Comparison of ENCODE assay signal across 1 cellular context in the genomic region with DNA sequence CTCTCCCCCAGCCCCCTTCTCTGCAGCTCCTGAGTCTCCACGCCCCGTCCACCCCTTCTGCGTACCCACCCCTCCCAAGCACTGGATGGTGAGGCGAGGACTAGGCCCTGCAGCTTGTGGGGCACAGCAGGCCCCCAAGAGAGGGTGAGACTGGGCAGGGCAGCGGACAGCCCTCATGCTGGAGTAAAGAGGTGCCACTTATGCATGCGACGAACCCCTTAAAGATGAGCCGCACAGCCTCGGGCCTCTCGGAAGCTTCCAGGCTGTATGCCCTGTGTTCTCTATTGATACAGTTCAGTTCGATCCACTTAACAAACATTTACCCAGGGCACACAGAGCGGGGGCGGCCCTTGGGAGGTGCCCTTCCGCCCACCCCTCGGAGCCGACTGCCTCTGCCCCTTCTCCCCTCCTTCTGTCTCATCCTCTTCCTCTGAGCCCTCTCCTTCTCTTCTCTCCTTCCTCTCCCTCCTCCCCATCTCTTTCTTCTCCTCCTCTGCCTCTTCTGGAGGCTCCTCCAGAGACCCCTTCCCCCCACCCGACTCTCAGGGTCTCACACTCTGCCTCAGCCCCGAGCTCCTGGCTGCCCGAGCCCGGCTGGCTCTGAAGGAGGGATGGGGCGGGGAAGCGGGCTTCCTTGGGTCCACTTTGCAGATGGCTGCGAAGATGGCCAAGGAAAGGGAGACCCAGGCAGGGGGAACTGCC.
TF ChIP-seq lines count a peak whose summit lies in the region.

No MANE protein-coding gene starts in this region.

TF ChIP-seq in HepG2, 621 proteins besides CTCF, POLR2A, EP300 and RAD21 (continued from another document and continues in another):
- TF ChIP-seq, protein P1, sequence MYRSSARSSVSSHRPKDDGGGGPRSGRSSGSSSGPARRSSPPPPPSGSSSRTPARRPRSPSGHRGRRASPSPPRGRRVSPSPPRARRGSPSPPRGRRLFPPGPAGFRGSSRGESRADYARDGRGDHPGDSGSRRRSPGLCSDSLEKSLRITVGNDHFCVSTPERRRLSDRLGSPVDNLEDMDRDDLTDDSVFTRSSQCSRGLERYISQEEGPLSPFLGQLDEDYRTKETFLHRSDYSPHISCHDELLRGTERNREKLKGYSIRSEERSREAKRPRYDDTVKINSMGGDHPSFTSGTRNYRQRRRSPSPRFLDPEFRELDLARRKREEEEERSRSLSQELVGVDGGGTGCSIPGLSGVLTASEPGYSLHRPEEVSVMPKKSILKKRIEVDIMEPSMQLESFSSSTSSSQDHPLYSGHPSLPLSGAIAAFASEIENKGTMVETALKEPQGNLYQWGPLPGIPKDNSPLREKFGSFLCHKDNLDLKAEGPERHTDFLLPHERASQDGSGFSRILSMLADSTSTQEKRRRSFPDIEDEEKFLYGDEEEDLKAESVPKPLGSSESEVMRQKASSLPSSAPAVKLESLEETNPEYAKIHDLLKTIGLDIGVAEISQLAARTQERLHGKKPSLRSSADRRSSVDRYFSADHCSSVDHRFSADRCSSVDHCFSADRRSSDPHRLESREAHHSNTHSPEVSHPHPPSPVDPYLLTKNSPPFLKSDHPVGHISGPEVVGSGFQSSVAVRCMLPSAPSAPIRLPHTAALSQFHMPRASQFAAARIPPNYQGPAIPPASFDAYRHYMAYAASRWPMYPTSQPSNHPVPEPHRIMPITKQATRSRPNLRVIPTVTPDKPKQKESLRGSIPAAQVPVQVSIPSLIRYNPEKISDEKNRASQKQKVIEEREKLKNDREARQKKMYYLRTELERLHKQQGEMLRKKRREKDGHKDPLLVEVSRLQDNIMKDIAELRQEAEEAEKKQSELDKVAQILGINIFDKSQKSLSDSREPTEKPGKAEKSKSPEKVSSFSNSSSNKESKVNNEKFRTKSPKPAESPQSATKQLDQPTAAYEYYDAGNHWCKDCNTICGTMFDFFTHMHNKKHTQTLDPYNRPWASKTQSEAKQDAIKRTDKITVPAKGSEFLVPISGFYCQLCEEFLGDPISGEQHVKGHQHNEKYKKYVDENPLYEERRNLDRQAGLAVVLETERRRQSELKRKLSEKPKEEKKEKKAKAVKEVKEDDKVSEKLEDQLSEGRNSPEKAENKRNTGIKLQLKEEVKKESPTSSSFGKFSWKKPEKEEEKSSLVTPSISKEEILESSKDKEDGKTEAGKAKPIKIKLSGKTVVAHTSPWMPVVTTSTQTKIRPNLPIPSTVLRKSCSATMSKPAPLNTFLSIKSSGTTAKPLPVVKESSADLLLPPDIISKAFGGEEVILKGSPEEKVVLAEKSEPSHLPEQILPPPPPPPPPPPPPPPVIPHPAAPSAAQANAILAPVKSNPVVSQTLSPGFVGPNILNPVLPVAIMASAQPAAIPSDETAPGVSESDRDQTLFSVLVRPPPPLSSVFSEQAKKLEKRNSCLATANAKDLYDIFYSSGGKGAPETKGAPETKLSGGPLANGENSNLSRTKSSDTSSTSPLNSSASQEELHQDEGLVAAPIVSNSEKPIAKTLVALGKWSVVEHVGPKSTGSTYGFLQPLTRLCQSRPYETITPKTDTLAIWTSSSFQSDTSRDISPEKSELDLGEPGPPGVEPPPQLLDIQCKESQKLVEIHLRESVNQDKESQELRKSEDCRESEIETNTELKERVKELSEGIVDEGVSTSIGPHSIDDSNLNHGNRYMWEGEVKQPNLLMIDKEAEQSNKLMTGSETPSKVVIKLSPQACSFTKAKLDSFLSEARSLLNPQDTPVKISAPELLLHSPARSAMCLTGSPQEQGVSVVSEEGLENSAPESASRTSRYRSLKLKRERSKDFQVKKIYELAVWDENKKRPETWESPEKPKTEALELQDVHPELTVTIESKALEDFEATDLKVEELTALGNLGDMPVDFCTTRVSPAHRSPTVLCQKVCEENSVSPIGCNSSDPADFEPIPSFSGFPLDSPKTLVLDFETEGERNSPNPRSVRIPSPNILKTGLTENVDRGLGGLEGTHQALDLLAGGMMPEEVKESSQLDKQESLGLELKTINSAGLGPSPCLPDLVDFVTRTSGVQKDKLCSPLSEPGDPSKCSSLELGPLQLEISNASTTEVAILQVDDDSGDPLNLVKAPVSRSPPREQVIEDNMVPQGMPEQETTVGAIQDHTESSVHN (CRISPR knock-in tag; IDR thresholded peaks at IDR 0.05), result no peak
- TF ChIP-seq SALL1 (CRISPR knock-in tag; IDR thresholded peaks at IDR 0.05) (peak; percentile 55), ZNF768 (CRISPR knock-in tag; IDR thresholded peaks at IDR 0.05) (no peak), ZKSCAN8 (CRISPR knock-in tag; IDR thresholded peaks at IDR 0.05; ENCODE audit: borderline replicate concordance) (no peak), RARA (CRISPR knock-in tag; IDR thresholded peaks at IDR 0.05) (peak; percentile 56), CHD4 (IDR thresholded peaks at IDR 0.05; ENCODE audit: borderline replicate concordance, low read length) (no peak), WIZ (CRISPR knock-in tag; IDR thresholded peaks at IDR 0.05) (no peak), GTF3A (CRISPR knock-in tag; conservative IDR thresholded peaks at IDR 0.05) (no peak), ZFP36L2 (CRISPR knock-in tag; IDR thresholded peaks at IDR 0.05) (no peak), SAFB2 (CRISPR knock-in tag; IDR thresholded peaks at IDR 0.05; ENCODE audit: borderline replicate concordance, low read depth) (no peak), ZNF883 (CRISPR knock-in tag; IDR thresholded peaks at IDR 0.05; ENCODE audit: not compliant biosample characterization) (peak; percentile 30), LCORL (IDR thresholded peaks at IDR 0.05) (no peak), LCORL (CRISPR knock-in tag; IDR thresholded peaks at IDR 0.05) (no peak), MEIS1 (CRISPR knock-in tag; IDR thresholded peaks at IDR 0.05; ENCODE audit: borderline replicate concordance) (no peak), ZBTB8A (CRISPR knock-in tag; IDR thresholded peaks at IDR 0.05; ENCODE audit: borderline replicate concordance, low read depth) (no peak), MXI1 (IDR thresholded peaks at IDR 0.05; ENCODE audit: borderline replicate concordance, low read depth, low read length) (no peak), ZNF160 (CRISPR knock-in tag; IDR thresholded peaks at IDR 0.05) (no peak), MBD4 (IDR thresholded peaks at IDR 0.05; ENCODE audit: borderline replicate concordance, low read length) (no peak), KAT8 (CRISPR knock-in tag; IDR thresholded peaks at IDR 0.05) (0 out of 2 replicates have a peak, but pooled peaks have one; percentile 14), ZNF3 (CRISPR knock-in tag; IDR thresholded peaks at IDR 0.05) (no peak), ZNF224 (CRISPR knock-in tag; IDR thresholded peaks at IDR 0.05) (no peak), SOX13 (IDR thresholded peaks at IDR 0.05) (no peak), SOX13 (CRISPR knock-in tag; conservative IDR thresholded peaks at IDR 0.05 in 1 of 2, IDR thresholded peaks at IDR 0.05 in 1 of 2) (peak in 1 of 2 experiments; percentile 2; a peak in 1 of 4 replicates), TGIF2 (CRISPR knock-in tag; IDR thresholded peaks at IDR 0.05) (no peak), ZNF468 (CRISPR knock-in tag; IDR thresholded peaks at IDR 0.05) (no peak), MEIS2 (CRISPR knock-in tag; IDR thresholded peaks at IDR 0.05) (no peak), ZNF790 (CRISPR knock-in tag; IDR thresholded peaks at IDR 0.05; ENCODE audit: borderline replicate concordance) (no peak)
- TF ChIP-seq, protein P2, sequence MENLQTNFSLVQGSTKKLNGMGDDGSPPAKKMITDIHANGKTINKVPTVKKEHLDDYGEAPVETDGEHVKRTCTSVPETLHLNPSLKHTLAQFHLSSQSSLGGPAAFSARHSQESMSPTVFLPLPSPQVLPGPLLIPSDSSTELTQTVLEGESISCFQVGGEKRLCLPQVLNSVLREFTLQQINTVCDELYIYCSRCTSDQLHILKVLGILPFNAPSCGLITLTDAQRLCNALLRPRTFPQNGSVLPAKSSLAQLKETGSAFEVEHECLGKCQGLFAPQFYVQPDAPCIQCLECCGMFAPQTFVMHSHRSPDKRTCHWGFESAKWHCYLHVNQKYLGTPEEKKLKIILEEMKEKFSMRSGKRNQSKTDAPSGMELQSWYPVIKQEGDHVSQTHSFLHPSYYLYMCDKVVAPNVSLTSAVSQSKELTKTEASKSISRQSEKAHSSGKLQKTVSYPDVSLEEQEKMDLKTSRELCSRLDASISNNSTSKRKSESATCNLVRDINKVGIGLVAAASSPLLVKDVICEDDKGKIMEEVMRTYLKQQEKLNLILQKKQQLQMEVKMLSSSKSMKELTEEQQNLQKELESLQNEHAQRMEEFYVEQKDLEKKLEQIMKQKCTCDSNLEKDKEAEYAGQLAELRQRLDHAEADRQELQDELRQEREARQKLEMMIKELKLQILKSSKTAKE (CRISPR knock-in tag; IDR thresholded peaks at IDR 0.05; ENCODE audit: borderline replicate concordance), result no peak
- TF ChIP-seq, protein P3, sequence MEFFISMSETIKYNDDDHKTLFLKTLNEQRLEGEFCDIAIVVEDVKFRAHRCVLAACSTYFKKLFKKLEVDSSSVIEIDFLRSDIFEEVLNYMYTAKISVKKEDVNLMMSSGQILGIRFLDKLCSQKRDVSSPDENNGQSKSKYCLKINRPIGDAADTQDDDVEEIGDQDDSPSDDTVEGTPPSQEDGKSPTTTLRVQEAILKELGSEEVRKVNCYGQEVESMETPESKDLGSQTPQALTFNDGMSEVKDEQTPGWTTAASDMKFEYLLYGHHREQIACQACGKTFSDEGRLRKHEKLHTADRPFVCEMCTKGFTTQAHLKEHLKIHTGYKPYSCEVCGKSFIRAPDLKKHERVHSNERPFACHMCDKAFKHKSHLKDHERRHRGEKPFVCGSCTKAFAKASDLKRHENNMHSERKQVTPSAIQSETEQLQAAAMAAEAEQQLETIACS (CRISPR knock-in tag; IDR thresholded peaks at IDR 0.05), result no peak
- TF ChIP-seq, protein P4, sequence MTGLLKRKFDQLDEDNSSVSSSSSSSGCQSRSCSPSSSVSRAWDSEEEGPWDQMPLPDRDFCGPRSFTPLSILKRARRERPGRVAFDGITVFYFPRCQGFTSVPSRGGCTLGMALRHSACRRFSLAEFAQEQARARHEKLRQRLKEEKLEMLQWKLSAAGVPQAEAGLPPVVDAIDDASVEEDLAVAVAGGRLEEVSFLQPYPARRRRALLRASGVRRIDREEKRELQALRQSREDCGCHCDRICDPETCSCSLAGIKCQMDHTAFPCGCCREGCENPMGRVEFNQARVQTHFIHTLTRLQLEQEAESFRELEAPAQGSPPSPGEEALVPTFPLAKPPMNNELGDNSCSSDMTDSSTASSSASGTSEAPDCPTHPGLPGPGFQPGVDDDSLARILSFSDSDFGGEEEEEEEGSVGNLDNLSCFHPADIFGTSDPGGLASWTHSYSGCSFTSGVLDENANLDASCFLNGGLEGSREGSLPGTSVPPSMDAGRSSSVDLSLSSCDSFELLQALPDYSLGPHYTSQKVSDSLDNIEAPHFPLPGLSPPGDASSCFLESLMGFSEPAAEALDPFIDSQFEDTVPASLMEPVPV (CRISPR knock-in tag; IDR thresholded peaks at IDR 0.05), result no peak
- TF ChIP-seq, protein P5, sequence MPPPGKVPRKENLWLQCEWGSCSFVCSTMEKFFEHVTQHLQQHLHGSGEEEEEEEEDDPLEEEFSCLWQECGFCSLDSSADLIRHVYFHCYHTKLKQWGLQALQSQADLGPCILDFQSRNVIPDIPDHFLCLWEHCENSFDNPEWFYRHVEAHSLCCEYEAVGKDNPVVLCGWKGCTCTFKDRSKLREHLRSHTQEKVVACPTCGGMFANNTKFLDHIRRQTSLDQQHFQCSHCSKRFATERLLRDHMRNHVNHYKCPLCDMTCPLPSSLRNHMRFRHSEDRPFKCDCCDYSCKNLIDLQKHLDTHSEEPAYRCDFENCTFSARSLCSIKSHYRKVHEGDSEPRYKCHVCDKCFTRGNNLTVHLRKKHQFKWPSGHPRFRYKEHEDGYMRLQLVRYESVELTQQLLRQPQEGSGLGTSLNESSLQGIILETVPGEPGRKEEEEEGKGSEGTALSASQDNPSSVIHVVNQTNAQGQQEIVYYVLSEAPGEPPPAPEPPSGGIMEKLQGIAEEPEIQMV (CRISPR knock-in tag; IDR thresholded peaks at IDR 0.05; ENCODE audit: low read depth), result no peak
- TF ChIP-seq, protein P6, sequence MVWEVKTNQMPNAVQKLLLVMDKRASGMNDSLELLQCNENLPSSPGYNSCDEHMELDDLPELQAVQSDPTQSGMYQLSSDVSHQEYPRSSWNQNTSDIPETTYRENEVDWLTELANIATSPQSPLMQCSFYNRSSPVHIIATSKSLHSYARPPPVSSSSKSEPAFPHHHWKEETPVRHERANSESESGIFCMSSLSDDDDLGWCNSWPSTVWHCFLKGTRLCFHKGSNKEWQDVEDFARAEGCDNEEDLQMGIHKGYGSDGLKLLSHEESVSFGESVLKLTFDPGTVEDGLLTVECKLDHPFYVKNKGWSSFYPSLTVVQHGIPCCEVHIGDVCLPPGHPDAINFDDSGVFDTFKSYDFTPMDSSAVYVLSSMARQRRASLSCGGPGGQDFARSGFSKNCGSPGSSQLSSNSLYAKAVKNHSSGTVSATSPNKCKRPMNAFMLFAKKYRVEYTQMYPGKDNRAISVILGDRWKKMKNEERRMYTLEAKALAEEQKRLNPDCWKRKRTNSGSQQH (CRISPR knock-in tag; IDR thresholded peaks at IDR 0.05; ENCODE audit: low read depth), result no peak
- TF ChIP-seq, protein P7, sequence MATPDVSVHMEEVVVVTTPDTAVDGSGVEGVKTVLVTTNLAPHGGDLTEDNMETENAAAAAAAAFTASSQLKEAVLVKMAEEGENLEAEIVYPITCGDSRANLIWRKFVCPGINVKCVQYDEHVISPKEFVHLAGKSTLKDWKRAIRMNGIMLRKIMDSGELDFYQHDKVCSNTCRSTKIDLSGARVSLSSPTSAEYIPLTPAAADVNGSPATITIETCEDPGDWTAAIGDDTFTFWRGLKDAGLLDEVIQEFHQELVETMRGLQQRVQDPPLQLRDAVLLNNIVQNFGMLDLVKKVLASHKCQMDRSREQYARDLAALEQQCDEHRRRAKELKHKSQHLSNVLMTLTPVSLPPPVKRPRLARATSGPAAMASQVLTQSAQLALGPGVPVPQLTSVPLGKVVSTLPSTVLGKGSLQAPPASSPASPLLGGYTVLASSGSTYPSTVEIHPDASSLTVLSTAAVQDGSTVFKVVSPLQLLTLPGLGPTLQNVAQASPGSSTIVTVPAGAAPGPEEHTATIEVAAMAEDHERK (CRISPR knock-in tag; IDR thresholded peaks at IDR 0.05; ENCODE audit: low read depth), result no peak
- TF ChIP-seq, protein P8, sequence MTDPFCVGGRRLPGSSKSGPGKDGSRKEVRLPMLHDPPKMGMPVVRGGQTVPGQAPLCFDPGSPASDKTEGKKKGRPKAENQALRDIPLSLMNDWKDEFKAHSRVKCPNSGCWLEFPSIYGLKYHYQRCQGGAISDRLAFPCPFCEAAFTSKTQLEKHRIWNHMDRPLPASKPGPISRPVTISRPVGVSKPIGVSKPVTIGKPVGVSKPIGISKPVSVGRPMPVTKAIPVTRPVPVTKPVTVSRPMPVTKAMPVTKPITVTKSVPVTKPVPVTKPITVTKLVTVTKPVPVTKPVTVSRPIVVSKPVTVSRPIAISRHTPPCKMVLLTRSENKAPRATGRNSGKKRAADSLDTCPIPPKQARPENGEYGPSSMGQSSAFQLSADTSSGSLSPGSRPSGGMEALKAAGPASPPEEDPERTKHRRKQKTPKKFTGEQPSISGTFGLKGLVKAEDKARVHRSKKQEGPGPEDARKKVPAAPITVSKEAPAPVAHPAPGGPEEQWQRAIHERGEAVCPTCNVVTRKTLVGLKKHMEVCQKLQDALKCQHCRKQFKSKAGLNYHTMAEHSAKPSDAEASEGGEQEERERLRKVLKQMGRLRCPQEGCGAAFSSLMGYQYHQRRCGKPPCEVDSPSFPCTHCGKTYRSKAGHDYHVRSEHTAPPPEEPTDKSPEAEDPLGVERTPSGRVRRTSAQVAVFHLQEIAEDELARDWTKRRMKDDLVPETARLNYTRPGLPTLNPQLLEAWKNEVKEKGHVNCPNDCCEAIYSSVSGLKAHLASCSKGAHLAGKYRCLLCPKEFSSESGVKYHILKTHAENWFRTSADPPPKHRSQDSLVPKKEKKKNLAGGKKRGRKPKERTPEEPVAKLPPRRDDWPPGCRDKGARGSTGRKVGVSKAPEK (CRISPR knock-in tag; IDR thresholded peaks at IDR 0.05; ENCODE audit: borderline replicate concordance), result no peak
